Comparison of ENCODE assay signal across 18 cellular contexts in genomic region chr7:1990001-1990670, GRCh38.
A peak's percentile ranks its signal among the peaks of the same experiment; 100 is the strongest.
DNase-seq lines count a peak whose midpoint lies in the region; ATAC-seq and TF ChIP-seq lines count a peak whose summit lies in the region.
"Had no signal": no experiment of that assay in that cellular context is flagged by ENCODE, and none has a peak within 500 bp of the region (broad histone marks: within the 10 kb centered on the region; RNA-seq: fewer than 3 reads in every experiment).

No MANE protein-coding gene starts in this region.

- TF ChIP-seq CTCF in natural killer cell (IDR thresholded peaks at IDR 0.05) (no peak), fibroblast of the aortic adventitia (IDR thresholded peaks at IDR 0.05; ENCODE audit: insufficient read depth, low read length) (no peak), vagina (IDR thresholded peaks at IDR 0.05) (no peak)

- no peak overlapping the region for H3K4me3 ChIP-seq in fibroblast of the aortic adventitia (ENCODE audit: low read depth, low read length)
- no peak overlapping the region for H3K4me3 ChIP-seq in vagina
- no peak overlapping the region for H3K4me3 ChIP-seq in Karpas-422 (ENCODE audit: low read length)
- H3K4me3 ChIP-seq: A549, GM12878, K562 had no signal

- no peak overlapping the region for H3K4me2 ChIP-seq in Karpas-422 (ENCODE audit: low read depth, low read length, poor library complexity, severe bottlenecking)
- H3K4me2 ChIP-seq: A549 had no signal

- H4K20me1 ChIP-seq in Karpas-422 (ENCODE audit: insufficient read depth, low read depth, low read length), result no peaks in the 10 kb centered on the region

- H3K27me3 ChIP-seq in vagina (no peaks in the 10 kb centered on the region), Karpas-422 (ENCODE audit: low read length) (no peaks in the 10 kb centered on the region)

- no peak overlapping the region for H2AFZ ChIP-seq in Karpas-422 (ENCODE audit: low read length)

- H3K4me3 Mint-ChIP-seq in natural killer cell treated with Interleukin-12 subunit alpha and Interleukin-12 subunit beta and Interleukin-15 and Interleukin-18, amount 100 ng/mL, for 72 hours, result no peak overlapping the region
- H3K4me3 Mint-ChIP-seq in natural killer cell, result no peak overlapping the region
- no peak overlapping the region for H3K4me3 Mint-ChIP-seq in stimulated activated naive B cell treated with anti-CD40 and anti-IgM and Interleukin-4, amounts not matched to agents 10 μg/mL and 1 μg/mL and 100 μg/mL, for 72 hours
- H3K4me3 Mint-ChIP-seq: B cell had no signal

- no peak overlapping the region for H3K27ac Mint-ChIP-seq in natural killer cell treated with Interleukin-12 subunit alpha and Interleukin-12 subunit beta and Interleukin-15 and Interleukin-18, amount 100 ng/mL, for 72 hours
- no peak overlapping the region for H3K27ac Mint-ChIP-seq in natural killer cell
- no peak overlapping the region for H3K27ac Mint-ChIP-seq in stimulated activated naive B cell treated with anti-CD40 and anti-IgM and Interleukin-4, amounts not matched to agents 10 μg/mL and 1 μg/mL and 100 μg/mL, for 72 hours
- H3K27ac Mint-ChIP-seq: B cell had no signal

- H3K9ac ChIP-seq in Karpas-422 (ENCODE audit: low read length), result no peak overlapping the region

- H3K36me3 ChIP-seq in vagina, result no peaks in the 10 kb centered on the region
- H3K36me3 ChIP-seq in Karpas-422 (ENCODE audit: insufficient read depth, low read length), result no peaks in the 10 kb centered on the region

- no peaks in the 10 kb centered on the region for H3K9me3 Mint-ChIP-seq in natural killer cell treated with Interleukin-12 subunit alpha and Interleukin-12 subunit beta and Interleukin-15 and Interleukin-18, amount 100 ng/mL, for 72 hours
- H3K9me3 Mint-ChIP-seq in natural killer cell, result no peaks in the 10 kb centered on the region
- H3K9me3 Mint-ChIP-seq in stimulated activated naive B cell treated with anti-CD40 and anti-IgM and Interleukin-4, amounts not matched to agents 10 μg/mL and 1 μg/mL and 100 μg/mL, for 72 hours, result no peaks in the 10 kb centered on the region

- no peak for TF ChIP-seq POLR2A in vagina (IDR thresholded peaks at IDR 0.05)

- no peak for ATAC-seq in natural killer cell treated with Interleukin-12 subunit alpha and Interleukin-12 subunit beta and Interleukin-15 and Interleukin-18, amount 100 ng/mL, for 72 hours
- ATAC-seq in natural killer cell (no peak), left ventricle myocardium superior (peak; percentile 71)
- no peak for ATAC-seq in stimulated activated naive B cell treated with anti-CD40 and anti-IgM and Interleukin-4, amounts not matched to agents 10 μg/mL and 1 μg/mL and 100 μg/mL, for 72 hours (replicated peaks)
- ATAC-seq: A549, GM12878, K562 had no signal

- peak overlapping the region; percentile 27 for H3K27ac ChIP-seq in vagina
- no peak overlapping the region for H3K27ac ChIP-seq in Karpas-422 (ENCODE audit: low read length)
- H3K27ac ChIP-seq: A549 had no signal

- no peaks in the 10 kb centered on the region for H3K79me2 ChIP-seq in Karpas-422 (ENCODE audit: low read length)

- peaks cover 15% of the 10 kb centered on the region for H3K4me1 ChIP-seq in vagina
- H3K4me1 ChIP-seq in Karpas-422 (ENCODE audit: low read length), result no peaks in the 10 kb centered on the region
- H3K4me1 ChIP-seq: A549 had no signal

- H3K4me1 Mint-ChIP-seq in natural killer cell treated with Interleukin-12 subunit alpha and Interleukin-12 subunit beta and Interleukin-15 and Interleukin-18, amount 100 ng/mL, for 72 hours (ENCODE audit: low read depth in 2 of 2), result peaks cover 20 to 30% of the 10 kb centered on the region in 2 donors
- peaks cover 32 to 39% of the 10 kb centered on the region in 2 donors for H3K4me1 Mint-ChIP-seq in natural killer cell
- peaks cover 16 to 21% of the 10 kb centered on the region in 2 donors for H3K4me1 Mint-ChIP-seq in stimulated activated naive B cell treated with anti-CD40 and anti-IgM and Interleukin-4, amounts not matched to agents 10 μg/mL and 1 μg/mL and 100 μg/mL, for 72 hours

- intact Hi-C loops in natural killer cell (cut with micrococcal nuclease), result no loop called here
- intact Hi-C loops in left ventricle myocardium superior (cut with micrococcal nuclease), result no loop called here
- intact Hi-C loops in vagina (cut with DNase I), result no loop called here

- peaks cover 6% of the 10 kb centered on the region for H3K36me3 Mint-ChIP-seq in natural killer cell treated with Interleukin-12 subunit alpha and Interleukin-12 subunit beta and Interleukin-15 and Interleukin-18, amount 100 ng/mL, for 72 hours
- H3K36me3 Mint-ChIP-seq in natural killer cell, result no peaks in the 10 kb centered on the region
- peaks cover 28 to 44% of the 10 kb centered on the region in 2 donors for H3K36me3 Mint-ChIP-seq in stimulated activated naive B cell treated with anti-CD40 and anti-IgM and Interleukin-4, amounts not matched to agents 10 μg/mL and 1 μg/mL and 100 μg/mL, for 72 hours

- no peaks in the 10 kb centered on the region for H3K27me3 Mint-ChIP-seq in natural killer cell treated with Interleukin-12 subunit alpha and Interleukin-12 subunit beta and Interleukin-15 and Interleukin-18, amount 100 ng/mL, for 72 hours
- H3K27me3 Mint-ChIP-seq in natural killer cell (ENCODE audit: low read depth in 2 of 2), result peaks cover 0 to 4% of the 10 kb centered on the region in 2 donors
- H3K27me3 Mint-ChIP-seq in stimulated activated naive B cell treated with anti-CD40 and anti-IgM and Interleukin-4, amounts not matched to agents 10 μg/mL and 1 μg/mL and 100 μg/mL, for 72 hours, result no peaks in the 10 kb centered on the region
- H3K27me3 Mint-ChIP-seq: B cell had no signal

- H3K9me2 ChIP-seq in Karpas-422 (replicated peaks; ENCODE audit: insufficient read depth, low read length), result no peaks in the 10 kb centered on the region

- DNase-seq in natural killer cell treated with Interleukin-12 subunit alpha and Interleukin-12 subunit beta and Interleukin-15 and Interleukin-18, amount 100 ng/mL, for 72 hours (ENCODE audit: low spot score), result peak; percentile 41
- DNase-seq in natural killer cell (no peak), fibroblast of the aortic adventitia (ENCODE audit: low read depth) (peak; percentile 15), left ventricle myocardium superior (peak; percentile 55), vagina (ENCODE audit: extremely low spot score in 2 of 2) (no peak), Karpas-422 (no peak), NCI-H1930 (lab: John Stamatoyannopoulos, UW) (no peak)
- DNase-seq in stimulated activated naive B cell treated with anti-CD40 and anti-IgM and Interleukin-4, amounts not matched to agents 10 μg/mL and 1 μg/mL and 100 μg/mL, for 72 hours, result no peak
- DNase-seq: H7, NCI-H1092 treated with DMSO at 0.1 percent for 48 hours, NCI-H2081, NCI-H2171, NCI-H524 treated with DMSO at 0.1 percent for 48 hours, OCI-M1 had no signal

- H3K9me3 ChIP-seq in vagina (no peaks in the 10 kb centered on the region), Karpas-422 (ENCODE audit: low read length) (no peaks in the 10 kb centered on the region)
- H3K9me3 ChIP-seq: A549 had no signal

Comparison
In these comparisons a context has a peak if more than half of its experiments do, and no peak if none do; other contexts are left out.
1. DNase-seq: peak in natural killer cell treated with Interleukin-12 subunit alpha and Interleukin-12 subunit beta and Interleukin-15 and Interleukin-18, amount 100 ng/mL, for 72 hours (single experiment), fibroblast of the aortic adventitia (single experiment) and left ventricle myocardium superior (single experiment); none in natural killer cell (single experiment), vagina (0 of 2), Karpas-422 (single experiment), NCI-H1930 (0 of 2) and stimulated activated naive B cell treated with anti-CD40 and anti-IgM and Interleukin-4, amounts not matched to agents 10 μg/mL and 1 μg/mL and 100 μg/mL, for 72 hours (single experiment).